Comparison of ENCODE assay signal across 8 cellular contexts in genomic region chr21:17780539-17780938, GRCh38. TPM values are rescaled to one million over a fixed set of nuclear protein-coding genes. Genes with fewer than 3 reads are reported as not detected.
DNase-seq lines count a peak whose midpoint lies in the region; ATAC-seq, FAIRE-seq and TF ChIP-seq lines count a peak whose summit lies in the region.

No MANE protein-coding gene starts in this region.

- no peak for TF ChIP-seq POLR2A in endothelial cell of umbilical vein (IDR thresholded peaks at IDR 0.05; ENCODE audit: low read depth, low read length)

- no peak overlapping the region for H2AFZ ChIP-seq in endothelial cell of umbilical vein (ENCODE audit: low read depth, low read length)

- BruUV-seq in endothelial cell of umbilical vein (replicated peaks; lab: Mats Ljungman, UMichigan): no TSS peak

- POLR2A ChIA-PET in endothelial cell of umbilical vein (lab: Charles Lee): no interaction called here

- no peaks in the 10 kb centered on the region for H3K9me3 ChIP-seq in endothelial cell of umbilical vein (replicated peaks; ENCODE audit: control insufficient read depth, insufficient read depth, low read length)

- dilution Hi-C loops in endothelial cell of umbilical vein (cut with MboI; ENCODE audit: extremely low pct_ligation_motif_present, low sequenced_read_pairs): no loop called here

- H3K4me3 ChIP-seq in endothelial cell of umbilical vein (replicated peaks in 1 of 3; ENCODE audit: insufficient read depth in 1 of 3, low read depth in 1 of 3, low read length in 3 of 3): no peak overlapping the region

- H3K4me2 ChIP-seq in endothelial cell of umbilical vein (ENCODE audit: insufficient read depth, low read length): no peak overlapping the region

- ATAC-seq in GM18511 (IDR thresholded peaks at IDR 0.05; ENCODE audit: unreplicated experiment) (peak; percentile 37), HG02623 (IDR thresholded peaks at IDR 0.05; ENCODE audit: unreplicated experiment) (peak; percentile 34)

- TF ChIP-seq CTCF in endothelial cell of umbilical vein (IDR thresholded peaks at IDR 0.05; ENCODE audit: extremely low read depth in 1 of 2, insufficient read depth in 1 of 2, low read depth in 1 of 2, low read length in 2 of 2): no peak

- no peaks in the 10 kb centered on the region for H3K36me3 ChIP-seq in endothelial cell of umbilical vein (ENCODE audit: control insufficient read depth in 2 of 2, extremely low read depth in 1 of 2, insufficient read depth in 2 of 2, low read length in 2 of 2)

- no peaks in the 10 kb centered on the region for H3K4me1 ChIP-seq in endothelial cell of umbilical vein (ENCODE audit: control insufficient read depth, extremely low read depth, insufficient read depth, low read length)

- FAIRE-seq in endothelial cell of umbilical vein (lab: Jason Lieb, UNC): no peak

- no peaks in the 10 kb centered on the region for H3K79me2 ChIP-seq in endothelial cell of umbilical vein (ENCODE audit: control insufficient read depth, insufficient read depth, low read length)

- intact Hi-C loops in endothelial cell of umbilical vein (cut with micrococcal nuclease): no loop called here

- H3K27ac ChIP-seq in endothelial cell of umbilical vein (ENCODE audit: insufficient read depth, low read depth, low read length): no peak overlapping the region

- CTCF ChIA-PET in endothelial cell of umbilical vein (lab: Charles Lee): interaction anchor here (1.0 to 1.2 kb wide), 2 partner anchors 9 to 144 kb away, joined by 3 read pairs; no protein-coding TSS in a partner anchor

- H4K20me1 ChIP-seq in endothelial cell of umbilical vein (replicated peaks; ENCODE audit: control insufficient read depth, extremely low read depth, insufficient read depth, low read length): no peaks in the 10 kb centered on the region

- no peak overlapping the region for H3K9ac ChIP-seq in endothelial cell of umbilical vein (replicated peaks; ENCODE audit: extremely low read depth, insufficient read depth, low read length)

- H3K27me3 ChIP-seq in endothelial cell of umbilical vein (ENCODE audit: control insufficient read depth in 2 of 2, insufficient read depth in 2 of 2, low read length in 2 of 2): no peaks in the 10 kb centered on the region

- DNase-seq in NOMO-1 treated with DMSO at 0.1 percent for 48 hours (lab: John Stamatoyannopoulos, UW; ENCODE audit: unreplicated experiment) (peak; percentile 76), endothelial cell of umbilical vein (ENCODE audit: low read depth, low spot score) (peak; percentile 13), cerebellar cortex (ENCODE audit: low spot score) (no peak), NCI-H1105 treated with DMSO at 0.1 percent for 48 hours (lab: John Stamatoyannopoulos, UW) (no peak), SHP77 treated with DMSO at 0.1 percent for 48 hours (lab: John Stamatoyannopoulos, UW) (no peak), NCI-H748 treated with DMSO at 0.1 percent for 48 hours (lab: John Stamatoyannopoulos, UW) (no peak)

- no peaks in the 10 kb centered on the region for H3K9me1 ChIP-seq in endothelial cell of umbilical vein (replicated peaks; ENCODE audit: control insufficient read depth, extremely low read depth, insufficient read depth, low read length)

TF ChIP-seq in endothelial cell of umbilical vein, 7 proteins besides CTCF, POLR2A, EP300 and RAD21:
- no peak for TF ChIP-seq POLR2AphosphoS5 (IDR thresholded peaks at IDR 0.05; ENCODE audit: insufficient read depth, low read depth, low read length)
- no peak for TF ChIP-seq GATA2 (IDR thresholded peaks at IDR 0.05; ENCODE audit: insufficient read depth, insufficient read length, low read depth, low read length)
- TF ChIP-seq, protein P1, sequence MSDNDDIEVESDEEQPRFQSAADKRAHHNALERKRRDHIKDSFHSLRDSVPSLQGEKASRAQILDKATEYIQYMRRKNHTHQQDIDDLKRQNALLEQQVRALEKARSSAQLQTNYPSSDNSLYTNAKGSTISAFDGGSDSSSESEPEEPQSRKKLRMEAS (IDR thresholded peaks at IDR 0.05; ENCODE audit: insufficient read depth, insufficient read length): no peak
- no peak for TF ChIP-seq EZH2 (IDR thresholded peaks at IDR 0.05; ENCODE audit: borderline replicate concordance, low read depth, low read length, severe bottlenecking)
- TF ChIP-seq MYC (IDR thresholded peaks at IDR 0.05; ENCODE audit: low read depth, low read length): no peak
- TF ChIP-seq FOS (IDR thresholded peaks at IDR 0.05; ENCODE audit: borderline replicate concordance, insufficient read depth, low read length): no peak
- TF ChIP-seq JUN (IDR thresholded peaks at IDR 0.05; ENCODE audit: borderline replicate concordance, insufficient read depth, insufficient read length, low read depth): no peak

RNA-seq across cellular contexts. Expression of gene C21orf91, which starts 38.6 kb away (rescaled TPM):
- 4.2 and 5.4 TPM in 2 replicates for total RNA-seq in endothelial cell of umbilical vein
- 0.75 and 1.3 TPM in 2 replicates for polyA plus RNA-seq in endothelial cell of umbilical vein
- polyA plus RNA-seq in endothelial cell of umbilical vein (2011; cell fraction: cytosol; rRNA removed): 2.1 and 2.2 TPM in 2 replicates
- polyA plus RNA-seq in endothelial cell of umbilical vein (2011; cell fraction: nucleus; rRNA removed): 2.1 and 3.4 TPM in 2 replicates
- polyA plus RNA-seq in endothelial cell of umbilical vein (2012): 2.4 and 3.4 TPM in 2 replicates
- 3.4 and 4.8 TPM in 2 replicates for polyA minus RNA-seq in endothelial cell of umbilical vein
- polyA minus RNA-seq in endothelial cell of umbilical vein (2011; cell fraction: cytosol; rRNA and poly(A)+ RNA removed): 5.8 TPM
- 3.1 and 7.6 TPM in 2 replicates for polyA minus RNA-seq in endothelial cell of umbilical vein (2011; cell fraction: nucleus; rRNA and poly(A)+ RNA removed)

Comparison
In these comparisons a context has a peak if more than half of its experiments do, and no peak if none do; other contexts are left out.
1. DNase-seq: peak in NOMO-1 treated with DMSO at 0.1 percent for 48 hours (single experiment) and endothelial cell of umbilical vein (single experiment); none in cerebellar cortex (single experiment), NCI-H1105 treated with DMSO at 0.1 percent for 48 hours (single experiment), SHP77 treated with DMSO at 0.1 percent for 48 hours (single experiment) and NCI-H748 treated with DMSO at 0.1 percent for 48 hours (single experiment).